10 cellular contexts compared by ENCODE assay signal in genomic region chr19:51735759-51736449, GRCh38. TPM values are rescaled to one million over a fixed set of nuclear protein-coding genes. Genes with fewer than 3 reads are reported as not detected.
DNase-seq lines count a peak whose midpoint lies in the region; FAIRE-seq and TF ChIP-seq lines count a peak whose summit lies in the region.
"Had no signal": no experiment of that assay in that cellular context is flagged by ENCODE, and none has a peak within 500 bp of the region (broad histone marks: within the 10 kb centered on the region; RNA-seq: fewer than 3 reads in every experiment).

No MANE protein-coding gene starts in this region.

- no peak overlapping the region for H2AFZ ChIP-seq in astrocyte (ENCODE audit: low read depth, low read length)
- H2AFZ ChIP-seq: hepatocyte had no signal

- H4K20me1 ChIP-seq in astrocyte (ENCODE audit: insufficient read depth, low read length), result no peaks in the 10 kb centered on the region

- no peak for TF ChIP-seq CTCF in astrocyte (IDR thresholded peaks at IDR 0.05; ENCODE audit: insufficient read depth, low read depth, low read length)

- peaks cover 10% of the 10 kb centered on the region for H3K9me3 Mint-ChIP-seq in astrocyte (ENCODE audit: unreplicated experiment)

- no peaks in the 10 kb centered on the region for H3K79me2 ChIP-seq in astrocyte (ENCODE audit: insufficient read depth, low read length)
- H3K79me2 ChIP-seq: hepatocyte had no signal

- peak; percentile 91 for DNase-seq in M059J (ENCODE audit: low read depth)
- peak; percentile 78 for DNase-seq in astrocyte (ENCODE audit: low read depth)
- DNase-seq in medulla oblongata (ENCODE audit: extremely low spot score), result peak; percentile 75
- DNase-seq in ureter (ENCODE audit: low spot score), result peak; percentile 46
- no peak for DNase-seq in NCI-H2107 (lab: John Stamatoyannopoulos, UW)
- DNase-seq in NCI-H774 (lab: John Stamatoyannopoulos, UW), result no peak
- no peak for DNase-seq in GM19239 (ENCODE audit: insufficient read length, low spot score)
- DNase-seq: NCI-H1436 had no signal

- no peaks in the 10 kb centered on the region for H3K36me3 ChIP-seq in astrocyte (ENCODE audit: insufficient read depth, low read length)
- H3K36me3 ChIP-seq: breast epithelium had no signal

- peaks cover 6% of the 10 kb centered on the region for H3K27me3 Mint-ChIP-seq in astrocyte (ENCODE audit: low read depth, unreplicated experiment)

- no peak overlapping the region for H3K4me2 ChIP-seq in astrocyte (ENCODE audit: low read length)
- H3K4me2 ChIP-seq: hepatocyte had no signal

- no peaks in the 10 kb centered on the region for H3K27me3 ChIP-seq in astrocyte (ENCODE audit: insufficient read depth, low read length)
- H3K27me3 ChIP-seq: hepatocyte had no signal

- no peak overlapping the region for H3K4me3 ChIP-seq in astrocyte (ENCODE audit: insufficient read depth, low read depth, low read length)
- H3K4me3 ChIP-seq: breast epithelium, hepatocyte had no signal

- H3K4me1 Mint-ChIP-seq in astrocyte (ENCODE audit: low read depth, unreplicated experiment), result no peaks in the 10 kb centered on the region

- no peaks in the 10 kb centered on the region for H3K4me1 ChIP-seq in astrocyte (ENCODE audit: insufficient read depth, low read length)
- H3K4me1 ChIP-seq: breast epithelium had no signal

- H3K9me3 ChIP-seq in astrocyte (ENCODE audit: insufficient read depth, low read depth, low read length), result peaks cover 4% of the 10 kb centered on the region

- no peaks in the 10 kb centered on the region for H3K36me3 Mint-ChIP-seq in astrocyte (ENCODE audit: low read depth, unreplicated experiment)

- H3K27ac Mint-ChIP-seq in astrocyte (ENCODE audit: unreplicated experiment), result no peak overlapping the region

- H3K27ac ChIP-seq in astrocyte (ENCODE audit: low read depth, low read length), result no peak overlapping the region
- H3K27ac ChIP-seq: breast epithelium, hepatocyte had no signal

- no peak overlapping the region for H3K9ac ChIP-seq in astrocyte (ENCODE audit: low read length)

- no peak overlapping the region for H3K4me3 Mint-ChIP-seq in astrocyte (ENCODE audit: unreplicated experiment)

- FAIRE-seq in astrocyte (lab: Jason Lieb, UNC), result peak; percentile 65
- no peak for FAIRE-seq in GM19239 (lab: Jason Lieb, UNC)

RNA-seq across cellular contexts. Expression of gene HAS1, which starts 12.1 kb away (rescaled TPM):
- not detected in 2 replicates for total RNA-seq in M059J (2014; rRNA removed; shearing (Covaris generic))
- total RNA-seq in astrocyte, result not detected in 2 replicates
- total RNA-seq in ureter, result 0.18 TPM

RNA-seq across cellular contexts. Expression of gene FPR1, which starts 15.8 kb away (rescaled TPM):
- total RNA-seq in M059J (2014; rRNA removed; shearing (Covaris generic)), result 3.6 and 3.8 TPM in 2 replicates
- total RNA-seq in astrocyte (not detected in 2 replicates), ureter (4.3 TPM)

RNA-seq across cellular contexts. Expression of gene FPR2, which starts 25.1 kb away (rescaled TPM):
- total RNA-seq in M059J (2014; rRNA removed; shearing (Covaris generic)), result not detected in 2 replicates
- total RNA-seq in astrocyte, result not detected in 2 replicates
- total RNA-seq in ureter, result 0.89 TPM
- total RNA-seq: hepatocyte had no signal

RNA-seq across cellular contexts. Expression of gene SPACA6, which starts 42.8 kb away (rescaled TPM):
- 4.1 and 13.7 TPM in 2 replicates for total RNA-seq in M059J (2014; rRNA removed; shearing (Covaris generic))
- total RNA-seq in astrocyte (51.0 and 62.5 TPM in 2 replicates), ureter (25.6 TPM)

RNA-seq across cellular contexts. Expression of gene FPR3, which starts 59.1 kb away (rescaled TPM):
- 0.10 and 0.22 TPM in 2 replicates for total RNA-seq in M059J (2014; rRNA removed; shearing (Covaris generic))
- total RNA-seq in astrocyte (not detected in 2 replicates), ureter (3.4 TPM)
- total RNA-seq: hepatocyte had no signal

Comparison
In these comparisons a context has a peak if more than half of its experiments do, and no peak if none do; other contexts are left out.
1. DNase-seq: peak in M059J (single experiment), astrocyte (single experiment), medulla oblongata (single experiment) and ureter (single experiment); none in NCI-H2107 (single experiment), NCI-H774 (single experiment) and GM19239 (single experiment).